Comparison of ENCODE assay signal across 10 cellular contexts in genomic region chr14:105989746-105990302, GRCh38.
A peak's percentile ranks its signal among the peaks of the same experiment; 100 is the strongest.
DNase-seq lines count a peak whose midpoint lies in the region; ATAC-seq and TF ChIP-seq lines count a peak whose summit lies in the region.
"Had no signal": no experiment of that assay in that cellular context is flagged by ENCODE, and none has a peak within 500 bp of the region (broad histone marks: within the 10 kb centered on the region; RNA-seq: fewer than 3 reads in every experiment).

No MANE protein-coding gene starts in this region.

- WGBS in endodermal cell (ENCODE audit: insufficient coverage in 1 of 2, insufficient read length in 1 of 2), 2 experiments = 71 to 75% methylated on average over 1 to 2 of the region's 2 CpGs

- DNase-seq in NCI-H2171 treated with DMSO at 0.1 percent for 48 hours (lab: John Stamatoyannopoulos, UW) (peak; percentile 60), NCI-H2171 (lab: John Stamatoyannopoulos, UW) (no peak), T-cell (no peak), NCI-H187 (lab: John Stamatoyannopoulos, UW) (no peak), endodermal cell (no peak), NCI-H187 treated with DMSO at 0.1 percent for 48 hours (lab: John Stamatoyannopoulos, UW) (no peak)
- DNase-seq in CD8-positive, alpha-beta T cell = peak in 2 of 7 experiments; percentile 27 to 29
- DNase-seq in activated naive CD4-positive, alpha-beta T cell treated with anti-CD3 and anti-CD28 coated beads, Interleukin-2, amount 50 U/mL, for 72 hours (ENCODE audit: low spot score in 2 of 2) = peak in 1 of 2 donors; percentile 43
- DNase-seq: WERI-Rb-1 had no signal

- H3K27ac Mint-ChIP-seq in CD8-positive, alpha-beta T cell = no peak overlapping the region
- H3K27ac Mint-ChIP-seq in T-cell (peak overlapping the region; percentile 39 to 77), endodermal cell (no peak overlapping the region)
- H3K27ac Mint-ChIP-seq in activated naive CD4-positive, alpha-beta T cell treated with anti-CD3 and anti-CD28 coated beads, Interleukin-2, amount 50 U/mL, for 72 hours = peak overlapping the region in 1 of 2 donors; percentile 39

- no peaks in the 10 kb centered on the region for H3K9me3 ChIP-seq in CD8-positive, alpha-beta T cell (ENCODE audit: low read length)
- H3K9me3 ChIP-seq in endodermal cell (ENCODE audit: control insufficient read depth, low read length) = peaks cover 48% of the 10 kb centered on the region

- peaks cover 46% of the 10 kb centered on the region for H3K4me1 ChIP-seq in CD8-positive, alpha-beta T cell (ENCODE audit: insufficient read depth, low read length)
- no peaks in the 10 kb centered on the region for H3K4me1 ChIP-seq in endodermal cell (ENCODE audit: control insufficient read depth, insufficient read depth, low read length)

- H3K9me3 Mint-ChIP-seq in CD8-positive, alpha-beta T cell = no peaks in the 10 kb centered on the region
- no peaks in the 10 kb centered on the region for H3K9me3 Mint-ChIP-seq in T-cell
- no peaks in the 10 kb centered on the region for H3K9me3 Mint-ChIP-seq in activated naive CD4-positive, alpha-beta T cell treated with anti-CD3 and anti-CD28 coated beads, Interleukin-2, amount 50 U/mL, for 72 hours
- peaks cover 84% of the 10 kb centered on the region for H3K9me3 Mint-ChIP-seq in endodermal cell

- peaks cover 51% of the 10 kb centered on the region for H3K4me1 Mint-ChIP-seq in CD8-positive, alpha-beta T cell (ENCODE audit: low read depth)
- H3K4me1 Mint-ChIP-seq in T-cell (peaks cover 56 to 65% (median 57%) of the 10 kb centered on the region in 3 donors), endodermal cell (no peaks in the 10 kb centered on the region)

- H3K4me3 ChIP-seq in CD8-positive, alpha-beta T cell (ENCODE audit: low read depth, low read length) = no peak overlapping the region
- H3K4me3 ChIP-seq in endodermal cell (ENCODE audit: low read length) = no peak overlapping the region

- H3K4me3 Mint-ChIP-seq in CD8-positive, alpha-beta T cell = no peak overlapping the region
- H3K4me3 Mint-ChIP-seq in T-cell (no peak overlapping the region), endodermal cell (no peak overlapping the region)

- CTCF ChIA-PET in CD8-positive, alpha-beta T cell (lab: Charles Lee) = interaction anchor here (0.9 to 2.3 kb wide), 3 partner anchors 11 to 16 kb away, joined by 3 to 14 read pairs (median 3); no protein-coding TSS in a partner anchor
- CTCF ChIA-PET in T-cell (lab: Charles Lee) = no interaction called here

- intact Hi-C loops in CD8-positive, alpha-beta T cell (cut with DNase I, micrococcal nuclease) = no loop called here

- TF ChIP-seq CTCF in CD8-positive, alpha-beta T cell (IDR thresholded peaks at IDR 0.05) = no peak
- no peak for TF ChIP-seq CTCF in endodermal cell (conservative IDR thresholded peaks at IDR 0.05)

- no peak overlapping the region for H3K9ac ChIP-seq in endodermal cell (ENCODE audit: extremely low read depth, low read length, poor library complexity, severe bottlenecking)

- H3K36me3 Mint-ChIP-seq in CD8-positive, alpha-beta T cell = no peaks in the 10 kb centered on the region
- H3K36me3 Mint-ChIP-seq in T-cell (no peaks in the 10 kb centered on the region), endodermal cell (ENCODE audit: low read depth) (no peaks in the 10 kb centered on the region)
- H3K36me3 Mint-ChIP-seq in activated naive CD4-positive, alpha-beta T cell treated with anti-CD3 and anti-CD28 coated beads, Interleukin-2, amount 50 U/mL, for 72 hours = no peaks in the 10 kb centered on the region

- POLR2A ChIA-PET in CD8-positive, alpha-beta T cell (lab: Charles Lee) = no interaction called here
- POLR2A ChIA-PET in T-cell (lab: Charles Lee) = no interaction called here

- H3K36me3 ChIP-seq in CD8-positive, alpha-beta T cell (ENCODE audit: insufficient read depth, low read length) = no peaks in the 10 kb centered on the region
- H3K36me3 ChIP-seq in endodermal cell (ENCODE audit: control insufficient read depth, insufficient read depth, low read length) = no peaks in the 10 kb centered on the region
- H3K36me3 ChIP-seq: WERI-Rb-1 had no signal

- no peaks in the 10 kb centered on the region for H3K27me3 ChIP-seq in CD8-positive, alpha-beta T cell (ENCODE audit: insufficient read depth, low read length)
- H3K27me3 ChIP-seq in endodermal cell (ENCODE audit: control insufficient read depth, insufficient read depth, low read length, poor library complexity, severe bottlenecking) = no peaks in the 10 kb centered on the region

- no peak overlapping the region for H3K27ac ChIP-seq in CD8-positive, alpha-beta T cell (ENCODE audit: low read depth, low read length)
- no peak overlapping the region for H3K27ac ChIP-seq in endodermal cell (ENCODE audit: low read depth, low read length)
- H3K27ac ChIP-seq: WERI-Rb-1 had no signal

- peak; percentile 25 for ATAC-seq in CD8-positive, alpha-beta T cell
- ATAC-seq in T-cell (replicated peaks in 1 of 4) = peak in 2 of 4 experiments; percentile 65 to 68
- peak; percentile 86 to 90 for ATAC-seq in activated naive CD4-positive, alpha-beta T cell treated with anti-CD3 and anti-CD28 coated beads, Interleukin-2, amount 50 U/mL, for 72 hours
- ATAC-seq: SK-N-SH treated with all-trans-retinoic acid at 6 μM for 48 hours had no signal

- H3K27me3 Mint-ChIP-seq in CD8-positive, alpha-beta T cell (ENCODE audit: low read depth) = no peaks in the 10 kb centered on the region
- H3K27me3 Mint-ChIP-seq in T-cell = no peaks in the 10 kb centered on the region
- H3K27me3 Mint-ChIP-seq in endodermal cell (ENCODE audit: insufficient read depth) = no peaks in the 10 kb centered on the region

Comparison
In these comparisons a context has a peak if more than half of its experiments do, and no peak if none do; other contexts are left out.
1. H3K27ac Mint-ChIP-seq: peak in T-cell (2 of 2); none in CD8-positive, alpha-beta T cell (single experiment) and endodermal cell (single experiment).